ENCODE assay signal across 1 cellular context in the genomic region with DNA sequence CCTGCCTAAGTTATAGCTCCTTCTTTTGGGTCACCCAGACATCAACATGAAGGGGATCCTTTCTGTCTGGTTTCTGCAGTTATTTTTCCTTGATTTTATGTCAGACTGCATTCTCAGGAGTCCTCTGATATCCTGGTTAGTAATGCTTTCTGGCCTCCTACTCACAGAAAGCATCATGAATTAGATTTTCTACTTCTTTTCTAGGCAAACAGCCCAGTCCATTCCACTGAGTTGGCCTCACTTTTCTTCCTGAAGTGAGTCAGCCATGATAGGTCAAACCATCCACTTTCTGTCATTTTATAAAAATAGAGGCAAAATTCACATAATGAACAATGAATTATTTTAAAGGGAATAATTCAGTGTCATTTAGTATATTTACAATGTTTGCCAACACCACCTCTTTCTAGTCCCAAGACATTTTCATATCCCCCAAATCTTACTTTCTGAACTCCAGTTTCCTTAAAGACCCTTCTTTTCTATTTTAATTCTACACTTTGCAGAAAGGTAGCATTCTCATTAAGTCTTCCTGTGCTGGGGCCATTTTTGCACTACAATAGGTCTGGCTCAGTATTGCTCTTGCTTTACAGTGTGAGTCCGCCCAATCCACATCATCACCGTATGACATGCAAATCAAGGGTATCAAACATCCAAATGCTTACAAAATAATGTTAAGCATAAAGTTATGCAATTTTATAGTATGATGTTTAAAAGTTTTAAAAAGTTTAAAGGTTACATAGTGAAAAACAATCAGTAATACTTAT.
TF ChIP-seq lines count a peak whose summit lies in the region.

No MANE protein-coding gene starts in this region.

TF ChIP-seq in IMR-90, 13 proteins besides CTCF, POLR2A, EP300 and RAD21:
- TF ChIP-seq NFE2L2 (IDR thresholded peaks at IDR 0.05; ENCODE audit: low read depth, low read length) (no peak), CEBPB (IDR thresholded peaks at IDR 0.05; ENCODE audit: low read depth, low read length) (no peak), BHLHE40 (IDR thresholded peaks at IDR 0.05; ENCODE audit: low read depth, low read length) (no peak), FOS (IDR thresholded peaks at IDR 0.05; ENCODE audit: low read depth, low read length) (no peak), ELK1 (IDR thresholded peaks at IDR 0.05; ENCODE audit: borderline replicate concordance, low read depth, low read length) (no peak), CHD1 (IDR thresholded peaks at IDR 0.05; ENCODE audit: low read depth, low read length) (no peak)
- TF ChIP-seq, protein P1, sequence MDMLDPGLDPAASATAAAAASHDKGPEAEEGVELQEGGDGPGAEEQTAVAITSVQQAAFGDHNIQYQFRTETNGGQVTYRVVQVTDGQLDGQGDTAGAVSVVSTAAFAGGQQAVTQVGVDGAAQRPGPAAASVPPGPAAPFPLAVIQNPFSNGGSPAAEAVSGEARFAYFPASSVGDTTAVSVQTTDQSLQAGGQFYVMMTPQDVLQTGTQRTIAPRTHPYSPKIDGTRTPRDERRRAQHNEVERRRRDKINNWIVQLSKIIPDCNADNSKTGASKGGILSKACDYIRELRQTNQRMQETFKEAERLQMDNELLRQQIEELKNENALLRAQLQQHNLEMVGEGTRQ (IDR thresholded peaks at IDR 0.05; ENCODE audit: low read depth, low read length), result no peak
